ENCODE assay signal across 3 cellular contexts in the genomic region with DNA sequence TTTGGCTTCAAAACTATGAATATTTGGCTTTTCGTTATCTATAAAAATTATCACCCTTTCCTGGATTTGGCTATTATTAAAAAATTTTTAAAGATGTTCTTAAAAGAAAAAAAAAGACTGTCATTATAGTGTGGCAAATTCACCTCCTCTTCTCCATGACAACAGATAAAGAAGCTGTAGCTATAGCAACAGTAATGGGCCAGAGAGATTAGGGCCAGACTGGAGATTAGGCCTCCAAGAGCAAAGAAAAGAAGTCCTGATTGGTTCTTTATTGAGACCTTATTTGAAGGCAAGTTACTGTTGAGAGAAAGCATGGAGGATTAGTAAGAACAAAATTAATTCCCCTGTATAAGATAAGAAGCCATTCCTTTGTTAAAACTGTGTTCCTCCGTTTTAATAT.
TF ChIP-seq lines count a peak whose summit lies in the region.

No MANE protein-coding gene starts in this region.

TF ChIP-seq in GM23338, 12 proteins besides CTCF, POLR2A, EP300 and RAD21 (continued from another document):
- no peak for TF ChIP-seq ZNF114 (CRISPR knock-in tag; IDR thresholded peaks at IDR 0.05)
- TF ChIP-seq EZH2 (IDR thresholded peaks at IDR 0.05; ENCODE audit: low read depth, unreplicated experiment) = no peak
- TF ChIP-seq, protein P1, sequence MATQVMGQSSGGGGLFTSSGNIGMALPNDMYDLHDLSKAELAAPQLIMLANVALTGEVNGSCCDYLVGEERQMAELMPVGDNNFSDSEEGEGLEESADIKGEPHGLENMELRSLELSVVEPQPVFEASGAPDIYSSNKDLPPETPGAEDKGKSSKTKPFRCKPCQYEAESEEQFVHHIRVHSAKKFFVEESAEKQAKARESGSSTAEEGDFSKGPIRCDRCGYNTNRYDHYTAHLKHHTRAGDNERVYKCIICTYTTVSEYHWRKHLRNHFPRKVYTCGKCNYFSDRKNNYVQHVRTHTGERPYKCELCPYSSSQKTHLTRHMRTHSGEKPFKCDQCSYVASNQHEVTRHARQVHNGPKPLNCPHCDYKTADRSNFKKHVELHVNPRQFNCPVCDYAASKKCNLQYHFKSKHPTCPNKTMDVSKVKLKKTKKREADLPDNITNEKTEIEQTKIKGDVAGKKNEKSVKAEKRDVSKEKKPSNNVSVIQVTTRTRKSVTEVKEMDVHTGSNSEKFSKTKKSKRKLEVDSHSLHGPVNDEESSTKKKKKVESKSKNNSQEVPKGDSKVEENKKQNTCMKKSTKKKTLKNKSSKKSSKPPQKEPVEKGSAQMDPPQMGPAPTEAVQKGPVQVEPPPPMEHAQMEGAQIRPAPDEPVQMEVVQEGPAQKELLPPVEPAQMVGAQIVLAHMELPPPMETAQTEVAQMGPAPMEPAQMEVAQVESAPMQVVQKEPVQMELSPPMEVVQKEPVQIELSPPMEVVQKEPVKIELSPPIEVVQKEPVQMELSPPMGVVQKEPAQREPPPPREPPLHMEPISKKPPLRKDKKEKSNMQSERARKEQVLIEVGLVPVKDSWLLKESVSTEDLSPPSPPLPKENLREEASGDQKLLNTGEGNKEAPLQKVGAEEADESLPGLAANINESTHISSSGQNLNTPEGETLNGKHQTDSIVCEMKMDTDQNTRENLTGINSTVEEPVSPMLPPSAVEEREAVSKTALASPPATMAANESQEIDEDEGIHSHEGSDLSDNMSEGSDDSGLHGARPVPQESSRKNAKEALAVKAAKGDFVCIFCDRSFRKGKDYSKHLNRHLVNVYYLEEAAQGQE (IDR thresholded peaks at IDR 0.05; ENCODE audit: unreplicated experiment) = no peak
- TF ChIP-seq STAT1 (IDR thresholded peaks at IDR 0.05; ENCODE audit: unreplicated experiment) = no peak
TF ChIP-seq in GM23338: peak in this region for 0.

TF ChIP-seq in K562, 482 proteins besides CTCF, POLR2A, EP300 and RAD21 (continued from another document):
- TF ChIP-seq DNMT1 (IDR thresholded peaks at IDR 0.05) = no peak

TF ChIP-seq in neural cell, 6 proteins besides CTCF, POLR2A, EP300 and RAD21:
- TF ChIP-seq SMC3 (conservative IDR thresholded peaks at IDR 0.05; ENCODE audit: poor library complexity) (no peak), MXI1 (conservative IDR thresholded peaks at IDR 0.05; ENCODE audit: poor library complexity, severe bottlenecking) (peak; percentile 48)
- TF ChIP-seq, protein P1 (IDR thresholded peaks at IDR 0.05; ENCODE audit: borderline replicate concordance) = peak; percentile 50
